Comparison of ENCODE assay signal across 8 cellular contexts in genomic region chr15:58749532-58750337, GRCh38. TPM values are rescaled to one million over a fixed set of nuclear protein-coding genes. Genes with fewer than 3 reads are reported as not detected.
A peak's percentile ranks its signal among the peaks of the same experiment; 100 is the strongest.
DNase-seq lines count a peak whose midpoint lies in the region; ATAC-seq and TF ChIP-seq lines count a peak whose summit lies in the region.

A gene with protein sequence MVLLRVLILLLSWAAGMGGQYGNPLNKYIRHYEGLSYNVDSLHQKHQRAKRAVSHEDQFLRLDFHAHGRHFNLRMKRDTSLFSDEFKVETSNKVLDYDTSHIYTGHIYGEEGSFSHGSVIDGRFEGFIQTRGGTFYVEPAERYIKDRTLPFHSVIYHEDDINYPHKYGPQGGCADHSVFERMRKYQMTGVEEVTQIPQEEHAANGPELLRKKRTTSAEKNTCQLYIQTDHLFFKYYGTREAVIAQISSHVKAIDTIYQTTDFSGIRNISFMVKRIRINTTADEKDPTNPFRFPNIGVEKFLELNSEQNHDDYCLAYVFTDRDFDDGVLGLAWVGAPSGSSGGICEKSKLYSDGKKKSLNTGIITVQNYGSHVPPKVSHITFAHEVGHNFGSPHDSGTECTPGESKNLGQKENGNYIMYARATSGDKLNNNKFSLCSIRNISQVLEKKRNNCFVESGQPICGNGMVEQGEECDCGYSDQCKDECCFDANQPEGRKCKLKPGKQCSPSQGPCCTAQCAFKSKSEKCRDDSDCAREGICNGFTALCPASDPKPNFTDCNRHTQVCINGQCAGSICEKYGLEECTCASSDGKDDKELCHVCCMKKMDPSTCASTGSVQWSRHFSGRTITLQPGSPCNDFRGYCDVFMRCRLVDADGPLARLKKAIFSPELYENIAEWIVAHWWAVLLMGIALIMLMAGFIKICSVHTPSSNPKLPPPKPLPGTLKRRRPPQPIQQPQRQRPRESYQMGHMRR (minus strand): TSS chr15:58749707. CDS start chr15:58749534, 173 bp downstream.

- H3K27me3 ChIP-seq in thymus (ENCODE audit: control insufficient read depth, insufficient read depth): no peaks in the 10 kb centered on the region

- no peaks in the 10 kb centered on the region for H3K9me3 Mint-ChIP-seq in activated naive CD8-positive, alpha-beta T cell (ENCODE audit: low read depth)
- H3K9me3 Mint-ChIP-seq in glutamatergic neuron (ENCODE audit: unreplicated experiment): peaks cover 6% of the 10 kb centered on the region
- no peaks in the 10 kb centered on the region for H3K9me3 Mint-ChIP-seq in osteocyte (ENCODE audit: unreplicated experiment)

- H3K36me3 ChIP-seq in thymus (ENCODE audit: control insufficient read depth, insufficient read depth): peaks cover 4% of the 10 kb centered on the region

- H3K9me3 ChIP-seq in thymus (ENCODE audit: control insufficient read depth): peaks cover 1% of the 10 kb centered on the region

- H3K36me3 Mint-ChIP-seq in activated naive CD8-positive, alpha-beta T cell: no peaks in the 10 kb centered on the region
- H3K36me3 Mint-ChIP-seq in glutamatergic neuron (ENCODE audit: unreplicated experiment) (no peaks in the 10 kb centered on the region), osteocyte (ENCODE audit: unreplicated experiment) (peaks cover 3% of the 10 kb centered on the region)

- H3K4me1 ChIP-seq in thymus (ENCODE audit: control insufficient read depth, insufficient read depth, low read length): peaks cover 15% of the 10 kb centered on the region

- peak within 1 kb of the TSS; percentile 98 for H3K4me3 Mint-ChIP-seq in activated naive CD8-positive, alpha-beta T cell
- H3K4me3 Mint-ChIP-seq in glutamatergic neuron (ENCODE audit: unreplicated experiment): peak within 1 kb of the TSS; percentile 94
- peak within 1 kb of the TSS; percentile 96 for H3K4me3 Mint-ChIP-seq in osteocyte (ENCODE audit: unreplicated experiment)

- H3K27ac Mint-ChIP-seq in activated naive CD8-positive, alpha-beta T cell: peak within 1 kb of the TSS; percentile 87
- H3K27ac Mint-ChIP-seq in glutamatergic neuron (ENCODE audit: unreplicated experiment): peak within 1 kb of the TSS; percentile 95
- H3K27ac Mint-ChIP-seq in osteocyte (ENCODE audit: unreplicated experiment): peak within 1 kb of the TSS; percentile 93

- DNase-seq in NCI-H1105 (lab: John Stamatoyannopoulos, UW) (peak; percentile 100), SKM-1 treated with dmso at 0.1 percent for 144 hours (lab: John Stamatoyannopoulos, UW; ENCODE audit: unreplicated experiment) (peak; percentile 98), glutamatergic neuron (peak; percentile 100), osteocyte (ENCODE audit: extremely low spot score, unreplicated experiment) (peak; percentile 100)

- H3K4me1 Mint-ChIP-seq in activated naive CD8-positive, alpha-beta T cell (ENCODE audit: low read depth): peaks cover 34% of the 10 kb centered on the region
- peaks cover 8% of the 10 kb centered on the region for H3K4me1 Mint-ChIP-seq in glutamatergic neuron (ENCODE audit: low read depth, unreplicated experiment)
- peaks cover 29% of the 10 kb centered on the region for H3K4me1 Mint-ChIP-seq in osteocyte (ENCODE audit: unreplicated experiment)

- H3K4me3 ChIP-seq in GM08714 (ENCODE audit: low read length) (peak within 1 kb of the TSS; percentile 98), thymus (ENCODE audit: low read length) (peak within 1 kb of the TSS; percentile 68)

- peak within 1 kb of the TSS; percentile 98 for H3K27ac ChIP-seq in thymus (ENCODE audit: low read depth)

- no peaks in the 10 kb centered on the region for H3K27me3 Mint-ChIP-seq in activated naive CD8-positive, alpha-beta T cell
- H3K27me3 Mint-ChIP-seq in glutamatergic neuron (ENCODE audit: unreplicated experiment) (peaks cover 5% of the 10 kb centered on the region), osteocyte (ENCODE audit: unreplicated experiment) (peaks cover 2% of the 10 kb centered on the region)

- 1% methylated on average over 62 of the region's 62 CpGs for WGBS in thymus

- no peak for TF ChIP-seq CTCF in glutamatergic neuron (IDR thresholded peaks at IDR 0.05; ENCODE audit: partially characterized antibody, unreplicated experiment)
- no peak for TF ChIP-seq CTCF in osteocyte (IDR thresholded peaks at IDR 0.05)

- ATAC-seq in HG02610 (IDR thresholded peaks at IDR 0.05; ENCODE audit: unreplicated experiment): peak; percentile 87

RNA-seq across cellular contexts. Expression of the gene that starts here (rescaled TPM):
- 140 TPM for total RNA-seq in glutamatergic neuron (ENCODE audit: unreplicated experiment)
- total RNA-seq in osteocyte: 169 and 175 TPM in 2 replicates
- 31.4 TPM for polyA plus RNA-seq in thymus

Comparison
In these comparisons a context has a peak if more than half of its experiments do, and no peak if none do; other contexts are left out.
1. Peak in every context shown above with its lines: DNase-seq, ATAC-seq, H3K4me3 ChIP-seq and H3K27ac ChIP-seq.